Comparison of ENCODE assay signal across 17 cellular contexts in the genomic region with DNA sequence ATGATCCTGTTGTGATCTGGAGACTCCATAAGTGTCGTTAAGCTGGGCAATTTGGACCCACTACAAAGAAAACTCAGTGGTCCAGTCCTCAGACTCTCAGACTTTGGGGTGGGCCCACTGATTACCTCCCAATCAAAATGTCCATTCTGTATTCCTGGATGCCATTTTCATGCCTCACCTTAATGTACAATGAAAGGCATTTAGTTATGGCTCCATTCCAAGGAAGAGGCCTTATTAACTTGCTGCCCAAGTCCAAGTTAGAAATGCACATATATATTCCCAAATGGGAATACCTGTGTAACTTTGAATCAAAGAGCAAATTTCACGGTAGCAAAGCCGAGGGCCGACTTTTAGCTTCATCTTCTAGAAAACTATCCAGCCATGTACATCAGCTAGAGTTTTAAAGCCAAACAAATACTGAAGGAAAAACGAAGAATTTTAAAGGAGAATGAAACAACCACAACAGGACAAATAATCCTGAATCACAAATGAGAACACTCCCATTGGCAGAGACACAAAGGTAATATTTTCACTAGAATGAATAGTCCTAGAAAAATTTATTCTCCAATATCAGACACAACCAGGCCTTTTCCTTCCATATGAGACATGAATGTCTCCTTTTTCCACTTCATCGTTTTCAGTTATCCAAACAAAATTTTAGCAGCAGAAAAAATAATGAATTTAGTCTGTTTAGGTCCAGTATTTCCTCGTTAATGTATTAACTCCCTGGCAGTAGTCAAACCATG.
DNase-seq lines count a peak whose midpoint lies in the region; ATAC-seq and TF ChIP-seq lines count a peak whose summit lies in the region.
"Had no signal": no experiment of that assay in that cellular context is flagged by ENCODE, and none has a peak within 500 bp of the region (broad histone marks: within the 10 kb centered on the region; RNA-seq: fewer than 3 reads in every experiment).

No MANE protein-coding gene starts in this region.

- no peaks in the 10 kb centered on the region for H3K27me3 ChIP-seq in SJSA1 (replicated peaks)
- H3K27me3 ChIP-seq in aorta (ENCODE audit: control insufficient read depth in 1 of 2, insufficient read depth in 2 of 2, low read length in 1 of 2) = no peaks in the 10 kb centered on the region
- H3K27me3 ChIP-seq in uterus = no peaks in the 10 kb centered on the region
- H3K27me3 ChIP-seq: MG63, neural progenitor cell had no signal

- H3K4me1 ChIP-seq in SJSA1 (replicated peaks) (peaks cover 17% of the 10 kb centered on the region), aorta (ENCODE audit: control insufficient read depth in 1 of 2, insufficient read depth in 2 of 2, low read length in 2 of 2) (peaks cover 3% of the 10 kb centered on the region in 2 donors), uterus (no peaks in the 10 kb centered on the region)
- H3K4me1 ChIP-seq: neural progenitor cell had no signal

- no peak for TF ChIP-seq POLR2A in uterus (IDR thresholded peaks at IDR 0.05)

- H3K4me3 ChIP-seq in SJSA1 (no peak overlapping the region), fibroblast of pulmonary artery (replicated peaks; ENCODE audit: low read depth, low read length) (no peak overlapping the region), retinal pigment epithelial cell (ENCODE audit: low read length) (no peak overlapping the region), aorta (ENCODE audit: low read length in 2 of 2) (no peak overlapping the region), uterus (no peak overlapping the region)
- H3K4me3 ChIP-seq: MG63, neural progenitor cell, SK-N-MC had no signal

- peak overlapping the region; percentile 38; the same call in 1 of the 2 replicates for H3K27ac ChIP-seq in SJSA1
- no peak overlapping the region for H3K27ac ChIP-seq in aorta (ENCODE audit: low read depth in 1 of 2, low read length in 2 of 2)
- no peak overlapping the region for H3K27ac ChIP-seq in uterus
- H3K27ac ChIP-seq: neural progenitor cell, SK-N-MC had no signal

- no peak for TF ChIP-seq CTCF in fibroblast of pulmonary artery (IDR thresholded peaks at IDR 0.05; ENCODE audit: low read length, missing control alignments)
- no peak for TF ChIP-seq CTCF in retinal pigment epithelial cell (conservative IDR thresholded peaks at IDR 0.05; ENCODE audit: low read depth, low read length)
- no peak for TF ChIP-seq CTCF in uterus (IDR thresholded peaks at IDR 0.05)

- DNase-seq in GM03348 (ENCODE audit: low spot score) = peak; percentile 45
- DNase-seq in SJSA1 (ENCODE audit: low read depth in 1 of 2, low spot score in 2 of 2) = no peak
- DNase-seq in fibroblast of pulmonary artery (ENCODE audit: low read depth) = peak; percentile 40
- DNase-seq in retinal pigment epithelial cell (ENCODE audit: low read depth) = peak; percentile 30
- no peak for DNase-seq in HuH-7.5 (ENCODE audit: low spot score)
- no peak for DNase-seq in NCI-H2196 (lab: John Stamatoyannopoulos, UW; ENCODE audit: unreplicated experiment)
- DNase-seq in aorta = no peak
- DNase-seq in uterus = no peak
- DNase-seq: activated T-cell treated with anti-CD3 and anti-CD28 coated beads, Interleukin-2, amount 50 U/mL, for 1 hour; caudate nucleus; H9; mesendoderm; MG63; NCI-H1694 treated with DMSO at 0.1 percent for 48 hours; retina had no signal

- ATAC-seq in aorta (ENCODE audit: low FRiP score) = no peak

- H3K9me3 ChIP-seq in SJSA1 (replicated peaks) (no peaks in the 10 kb centered on the region), aorta (ENCODE audit: control insufficient read depth, low read length) (no peaks in the 10 kb centered on the region), uterus (no peaks in the 10 kb centered on the region)
- H3K9me3 ChIP-seq: MG63 had no signal

- H3K36me3 ChIP-seq in SJSA1 = no peaks in the 10 kb centered on the region
- H3K36me3 ChIP-seq in aorta (ENCODE audit: control insufficient read depth in 1 of 2, insufficient read depth in 2 of 2, low read length in 1 of 2) = no peaks in the 10 kb centered on the region
- H3K36me3 ChIP-seq in uterus = no peaks in the 10 kb centered on the region
- H3K36me3 ChIP-seq: MG63, neural progenitor cell had no signal

- intact Hi-C loops in aorta (cut with DNase I) (no loop called here), uterus (cut with DNase I; ENCODE audit: low total_unique reads) (no loop called here)

- WGBS in aorta, 2 donors = 44 to 45% methylated on average over 7 of the region's 7 CpGs

Comparison
In these comparisons a context has a peak if more than half of its experiments do, and no peak if none do; other contexts are left out.
1. DNase-seq: peak in GM03348 (single experiment), fibroblast of pulmonary artery (single experiment) and retinal pigment epithelial cell (single experiment); none in SJSA1 (0 of 2), HuH-7.5 (single experiment), NCI-H2196 (single experiment), aorta (0 of 2) and uterus (0 of 2).